8 cellular contexts compared by ENCODE assay signal in the genomic region with DNA sequence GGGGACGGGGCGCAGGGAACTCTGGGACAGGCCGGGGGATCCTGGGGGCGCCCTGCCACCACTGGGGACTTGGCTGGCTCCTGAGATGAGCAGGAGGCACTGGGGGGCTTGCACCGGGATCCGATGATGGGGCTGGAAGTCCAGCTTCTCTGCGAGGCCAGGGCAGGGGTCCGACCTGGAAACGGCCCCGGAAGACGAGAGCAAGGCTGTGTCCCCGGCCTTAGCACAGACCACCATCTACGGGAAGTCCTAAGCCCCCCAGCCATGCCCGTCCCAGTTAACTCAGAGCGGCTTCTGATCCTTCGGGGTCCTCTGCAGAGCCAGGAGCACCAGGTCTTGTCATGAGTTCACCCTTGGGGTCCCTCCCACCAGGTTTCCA. TPM values are rescaled to one million over a fixed set of nuclear protein-coding genes. Genes with fewer than 3 reads are reported as not detected.
DNase-seq lines count a peak whose midpoint lies in the region; ATAC-seq, FAIRE-seq and TF ChIP-seq lines count a peak whose summit lies in the region.

No MANE protein-coding gene starts in this region.

- H4K20me1 ChIP-seq in SU-DHL-6 (ENCODE audit: low read depth, low read length) (no peaks in the 10 kb centered on the region), fibroblast of lung (ENCODE audit: control insufficient read depth, extremely low read depth, insufficient read depth, low read length) (no peaks in the 10 kb centered on the region)

- H3K79me2 ChIP-seq in SU-DHL-6 (ENCODE audit: insufficient read depth, low read length), result peaks cover 18% of the 10 kb centered on the region
- H3K79me2 ChIP-seq in fibroblast of lung (ENCODE audit: control insufficient read depth, insufficient read depth, low read length), result peaks cover 20% of the 10 kb centered on the region

- 2 to 4% (median 3%) methylated on average over 13 to 16 of the region's 16 CpGs for WGBS in spleen, 5 donors

- peak overlapping the region; percentile 90 for H3K27ac ChIP-seq in SU-DHL-6 (ENCODE audit: low read depth, low read length)
- peak overlapping the region; percentile 57 for H3K27ac ChIP-seq in fibroblast of lung (ENCODE audit: insufficient read depth, low read length)
- H3K27ac ChIP-seq in spleen, result peak overlapping the region in 1 of 8 donors; percentile 84

- ATAC-seq in GM21381 (IDR thresholded peaks at IDR 0.05; ENCODE audit: unreplicated experiment), result no peak

- H3K36me3 ChIP-seq in SU-DHL-6 (ENCODE audit: low read length) (no peaks in the 10 kb centered on the region), fibroblast of lung (ENCODE audit: control insufficient read depth, insufficient read depth, low read length) (peaks cover 16% of the 10 kb centered on the region), spleen (peaks cover 0 to 35% (median 14%) of the 10 kb centered on the region in 6 donors)

- H3K4me1 ChIP-seq in fibroblast of lung (ENCODE audit: control insufficient read depth, extremely low read depth, insufficient read depth, low read length), result peaks cover 7% of the 10 kb centered on the region
- peaks cover 5 to 68% (median 34%) of the 10 kb centered on the region in 6 donors for H3K4me1 ChIP-seq in spleen

- FAIRE-seq in H54 (lab: Jason Lieb, UNC), result no peak

- peak overlapping the region; percentile 99 for H3K9ac ChIP-seq in SU-DHL-6 (ENCODE audit: low read length)
- H3K9ac ChIP-seq in fibroblast of lung (ENCODE audit: insufficient read depth, low read length), result peak overlapping the region; percentile 65

- H3K4me2 ChIP-seq in SU-DHL-6 (ENCODE audit: low read depth, low read length, poor library complexity, severe bottlenecking), result peak overlapping the region; percentile 93
- peak overlapping the region; percentile 94 for H3K4me2 ChIP-seq in fibroblast of lung (ENCODE audit: extremely low read depth, insufficient read depth, low read length)

- peak overlapping the region; percentile 97 for H3K4me3 ChIP-seq in SU-DHL-6 (ENCODE audit: insufficient read depth, low read length, poor library complexity, severe bottlenecking)
- H3K4me3 ChIP-seq in fibroblast of lung (replicated peaks in 1 of 4; ENCODE audit: control extremely low read depth in 1 of 4, insufficient read depth in 1 of 4, low read depth in 3 of 4, low read length in 4 of 4), result peak overlapping the region; percentile 54 to 67 (median 62)
- peak overlapping the region in 4 of 8 donors; percentile 64 to 82 (median 79) for H3K4me3 ChIP-seq in spleen

- intact Hi-C loops in spleen (cut with DNase I; ENCODE audit: low total_unique reads), result no loop called here

- H2AFZ ChIP-seq in SU-DHL-6 (ENCODE audit: low read depth, low read length, severe bottlenecking) (no peak overlapping the region), fibroblast of lung (ENCODE audit: low read length) (no peak overlapping the region)

- H3K27me3 ChIP-seq in SU-DHL-6 (ENCODE audit: low read length) (no peaks in the 10 kb centered on the region), fibroblast of lung (ENCODE audit: control insufficient read depth, insufficient read depth, low read length) (no peaks in the 10 kb centered on the region), spleen (replicated peaks in 1 of 7) (peaks cover 0 to 10% (median 0%) of the 10 kb centered on the region in 7 donors)

- H3K9me2 ChIP-seq in SU-DHL-6 (replicated peaks; ENCODE audit: insufficient read depth, low read length), result no peaks in the 10 kb centered on the region

- DNase-seq in activated CD4-positive, alpha-beta T cell treated with anti-CD3 and anti-CD28 coated beads for 48 hours, result peak; percentile 26
- no peak for DNase-seq in activated CD4-positive, alpha-beta T cell treated with anti-CD3 and anti-CD28 coated beads for 4 hours
- no peak for DNase-seq in fibroblast of lung (ENCODE audit: low read depth in 2 of 2)
- peak; percentile 84 for DNase-seq in spleen
- DNase-seq in H54 (ENCODE audit: insufficient read length, low spot score), result no peak
- DNase-seq in COR-L47 (lab: John Stamatoyannopoulos, UW), result no peak

- no peak for TF ChIP-seq CTCF in SU-DHL-6 (IDR thresholded peaks at IDR 0.05; ENCODE audit: insufficient read depth, low read length, poor library complexity, severe bottlenecking)
- TF ChIP-seq CTCF in fibroblast of lung (conservative IDR thresholded peaks at IDR 0.05 in 1 of 2, IDR thresholded peaks at IDR 0.05 in 1 of 2; ENCODE audit: low read depth in 1 of 2, low read length in 2 of 2), result no peak
- TF ChIP-seq CTCF in spleen (IDR thresholded peaks at IDR 0.05 in 8 of 11, conservative IDR thresholded peaks at IDR 0.05 in 3 of 11), result no peak

- no peak for TF ChIP-seq POLR2A in spleen (IDR thresholded peaks at IDR 0.05)
- TF ChIP-seq POLR2A in H54 (IDR thresholded peaks at IDR 0.05; ENCODE audit: low read depth, low read length), result no peak

- H3F3A ChIP-seq in SU-DHL-6 (ENCODE audit: insufficient read depth), result peaks cover 26% of the 10 kb centered on the region

- H3K9me3 ChIP-seq in SU-DHL-6 (ENCODE audit: insufficient read depth, low read length) (no peaks in the 10 kb centered on the region), fibroblast of lung (ENCODE audit: control insufficient read depth, insufficient read depth, low read depth, low read length) (no peaks in the 10 kb centered on the region), spleen (no peaks in the 10 kb centered on the region)

RNA-seq across cellular contexts. Expression of a gene that starts 0.6 kb away (rescaled TPM):
- total RNA-seq in fibroblast of lung, result 0.77 and 3.6 TPM in 2 replicates
- polyA plus RNA-seq in fibroblast of lung, result 1.3 and 4.5 TPM in 2 replicates
- 4.2 and 19.0 TPM in 2 replicates for polyA plus RNA-seq in fibroblast of lung (2012)
- polyA minus RNA-seq in fibroblast of lung (ENCODE audit: low replicate concordance), result 4.7 and 23.7 TPM in 2 replicates
- 10 to 100 TPM in 2 of 7 donors, 1 to 10 TPM in 5; 1.5 to 17.2 (median 5.3) TPM for total RNA-seq in spleen
- 1 to 10 TPM in 2 of 3 donors, under 1 TPM in 1; 1.00 to 3.9 (median 2.5) TPM for polyA plus RNA-seq in spleen

RNA-seq across cellular contexts. Expression of a gene that starts 7.6 kb away (rescaled TPM):
- total RNA-seq in fibroblast of lung (50.3 and 95.6 TPM in 2 replicates), spleen (100 to 1,000 TPM in 3 of 7 donors, 10 to 100 TPM in 4; 84.1 to 112 (median 96.8) TPM)
- polyA plus RNA-seq in fibroblast of lung (39.2 and 57.6 TPM in 2 replicates), spleen (100 to 1,000 TPM; 187 to 259 (median 225) TPM)
- polyA plus RNA-seq in fibroblast of lung (2012), result 155 and 232 TPM in 2 replicates
- polyA minus RNA-seq in fibroblast of lung (ENCODE audit: low replicate concordance), result 62.8 and 64.3 TPM in 2 replicates

RNA-seq across cellular contexts. Expression of a gene that starts 19.1 kb away (rescaled TPM):
- total RNA-seq in fibroblast of lung (135 and 313 TPM in 2 replicates), spleen (100 to 1,000 TPM; 154 to 249 (median 199) TPM)
- polyA plus RNA-seq in fibroblast of lung (94.5 and 126 TPM in 2 replicates), spleen (100 to 1,000 TPM; 145 to 385 (median 371) TPM)
- 184 and 260 TPM in 2 replicates for polyA plus RNA-seq in fibroblast of lung (2012)
- polyA minus RNA-seq in fibroblast of lung (ENCODE audit: low replicate concordance), result 1,099 and 1,312 TPM in 2 replicates

RNA-seq across cellular contexts. Expression of a gene that starts 52.6 kb away (rescaled TPM):
- total RNA-seq in fibroblast of lung (20.8 and 29.6 TPM in 2 replicates), spleen (10 to 100 TPM; 37.6 to 71.6 (median 53.4) TPM)
- polyA plus RNA-seq in fibroblast of lung (8.6 and 10.6 TPM in 2 replicates), spleen (10 to 100 TPM in 2 of 3 donors, 1 to 10 TPM in 1; 9.7 to 19.5 (median 11.1) TPM)
- 26.6 and 42.5 TPM in 2 replicates for polyA plus RNA-seq in fibroblast of lung (2012)
- 14.6 and 37.4 TPM in 2 replicates for polyA minus RNA-seq in fibroblast of lung (ENCODE audit: low replicate concordance)

RNA-seq across cellular contexts. Expression of a gene that starts 52.8 kb away (rescaled TPM):
- total RNA-seq in fibroblast of lung (46.5 and 47.7 TPM in 2 replicates), spleen (10 to 100 TPM; 28.9 to 44.1 (median 38.6) TPM)
- polyA plus RNA-seq in fibroblast of lung (63.7 and 78.6 TPM in 2 replicates), spleen (10 to 100 TPM; 55.0 to 87.5 (median 74.2) TPM)
- polyA plus RNA-seq in fibroblast of lung (2012), result 190 and 225 TPM in 2 replicates
- polyA minus RNA-seq in fibroblast of lung (ENCODE audit: low replicate concordance), result 164 and 219 TPM in 2 replicates

Comparison
In these comparisons a context has a peak if more than half of its experiments do, and no peak if none do; other contexts are left out.
1. DNase-seq: peak in activated CD4-positive, alpha-beta T cell treated with anti-CD3 and anti-CD28 coated beads for 48 hours (single experiment) and spleen (single experiment); none in activated CD4-positive, alpha-beta T cell treated with anti-CD3 and anti-CD28 coated beads for 4 hours (0 of 2), fibroblast of lung (0 of 2), H54 (single experiment) and COR-L47 (single experiment).